ENCODE assay signal across 22 cellular contexts in the genomic region with DNA sequence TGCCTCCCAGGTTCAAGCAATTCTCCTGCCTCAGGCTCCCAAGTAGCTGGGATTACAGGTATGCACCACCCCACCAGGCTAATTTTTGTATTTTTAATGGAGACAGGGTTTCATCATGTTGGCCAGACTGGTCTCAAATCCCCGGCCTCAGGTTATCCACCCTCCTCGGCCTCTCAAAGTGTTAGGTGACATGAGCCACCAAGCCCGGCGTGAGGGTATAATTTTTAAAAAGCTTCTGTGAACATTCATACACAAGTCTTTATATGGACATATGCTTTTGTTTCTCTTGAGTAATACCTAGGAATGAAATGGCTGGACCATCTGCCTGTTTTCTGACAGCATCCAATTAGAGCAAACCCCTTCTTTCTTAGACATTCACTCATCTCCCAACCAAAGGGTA.
"Had no signal": no experiment of that assay in that cellular context is flagged by ENCODE, and none has a peak within 500 bp of the region (broad histone marks: within the 10 kb centered on the region; RNA-seq: fewer than 3 reads in every experiment).

No MANE protein-coding gene starts in this region.

- H3K4me3 ChIP-seq: colonic mucosa, esophagus squamous epithelium, gastrocnemius medialis, heart right ventricle, left lung, lower lobe of right lung, mucosa of descending colon had no signal

- H3K27me3 ChIP-seq: colonic mucosa, esophagus squamous epithelium, gastrocnemius medialis, left lung had no signal

- ATAC-seq: effector memory CD8-positive, alpha-beta T cell; esophagus mucosa; gastrocnemius medialis; heart right ventricle; left cardiac atrium; left lung; left ventricle myocardium superior; lower lobe of right lung; mucosa of descending colon had no signal

- H3K27ac ChIP-seq: colonic mucosa, epithelial cell of prostate, esophagus squamous epithelium, gastrocnemius medialis, heart right ventricle, left lung, lower lobe of right lung had no signal

- DNase-seq: colonic mucosa; cortex of kidney; effector CD8-positive, alpha-beta T cell; effector memory CD8-positive, alpha-beta T cell; endodermal cell; erythroblast; esophagus squamous epithelium; foreskin fibroblast; foreskin melanocyte; gastrocnemius medialis; glutamatergic neuron; head of caudate nucleus; heart right ventricle; hippocampal formation; left cardiac atrium; left lung; left ventricle myocardium superior; lower lobe of right lung; mucosa of descending colon; naive B cell had no signal

- H3K4me1 ChIP-seq: colonic mucosa, esophagus squamous epithelium, gastrocnemius medialis, heart right ventricle, left lung, lower lobe of right lung had no signal

- H3K9me3 ChIP-seq: colonic mucosa, esophagus squamous epithelium, gastrocnemius medialis, heart right ventricle, left lung, lower lobe of right lung, mucosa of descending colon had no signal

- H3K36me3 ChIP-seq: colonic mucosa, esophagus squamous epithelium, gastrocnemius medialis, heart right ventricle, left lung, lower lobe of right lung had no signal
